ENCODE assay signal across 1 cellular context in genomic region chr3:101778385-101779046, GRCh38.
TF ChIP-seq lines count a peak whose summit lies in the region.

No MANE protein-coding gene starts in this region.

TF ChIP-seq in H1, 55 proteins besides CTCF, POLR2A, EP300 and RAD21:
- TF ChIP-seq ASH2L (IDR thresholded peaks at IDR 0.05; ENCODE audit: low read length) (no peak), BACH1 (IDR thresholded peaks at IDR 0.05; ENCODE audit: low read length) (0 out of 2 replicates have a peak, but pooled peaks have one; percentile 62)
